ENCODE assay signal across 10 cellular contexts in the genomic region with DNA sequence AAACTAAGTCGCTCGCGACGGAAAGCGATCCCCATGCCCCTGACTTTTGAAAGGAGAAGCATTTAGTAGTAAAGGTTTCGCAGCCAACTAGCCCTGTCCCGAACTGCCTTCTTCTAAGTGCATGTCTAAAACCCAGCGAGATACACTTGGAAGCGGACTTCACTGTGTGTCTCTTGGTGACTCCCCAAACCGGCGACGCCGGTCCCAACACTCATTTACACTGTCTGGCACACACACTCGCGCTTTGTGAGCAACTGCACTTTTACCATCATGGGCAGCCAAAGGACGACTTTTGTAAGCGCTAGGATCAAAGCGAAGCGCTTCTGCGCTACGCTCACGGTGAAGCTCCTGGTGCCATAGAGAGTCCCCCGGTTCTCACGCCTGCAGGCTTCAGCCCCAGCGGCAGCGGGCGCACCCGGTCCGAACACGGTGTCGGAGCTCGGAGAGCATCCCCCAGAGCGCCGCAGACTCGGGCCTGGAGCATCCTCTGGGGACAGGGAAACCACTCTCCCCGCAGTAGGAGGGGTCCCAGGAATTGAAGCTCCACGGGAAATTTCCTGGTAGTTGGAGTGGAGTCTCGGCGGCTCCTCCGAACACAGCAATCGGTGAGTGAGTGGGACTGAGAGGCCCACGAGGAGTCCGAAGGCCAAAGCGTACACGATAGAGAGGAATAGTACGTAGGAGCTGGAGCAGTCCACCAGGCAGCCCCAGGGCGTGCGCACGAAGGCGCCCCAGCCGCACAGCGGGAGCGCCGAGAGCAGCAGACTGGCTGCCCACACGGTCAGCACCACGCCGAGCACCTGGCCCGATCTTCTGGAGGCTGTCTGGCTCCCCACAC. TPM values are rescaled to one million over a fixed set of nuclear protein-coding genes. Genes with fewer than 3 reads are reported as not detected.
A peak's percentile ranks its signal among the peaks of the same experiment; 100 is the strongest.
DNase-seq lines count a peak whose midpoint lies in the region; TF ChIP-seq lines count a peak whose summit lies in the region.
"Had no signal": no experiment of that assay in that cellular context is flagged by ENCODE, and none has a peak within 500 bp of the region (broad histone marks: within the 10 kb centered on the region; RNA-seq: fewer than 3 reads in every experiment).

No MANE protein-coding gene starts in this region.

- DNase-seq in NCI-H82 (lab: John Stamatoyannopoulos, UW) (peak; percentile 60), NCI-H82 treated with DMSO at 0.1 percent for 48 hours (lab: John Stamatoyannopoulos, UW; ENCODE audit: unreplicated experiment) (no peak), mammary epithelial cell (no peak), mesenchymal stem cell (no peak), tibial nerve (ENCODE audit: low spot score in 2 of 2) (no peak), middle frontal gyrus (ENCODE audit: extremely low spot score, low spot score) (no peak)
- DNase-seq in activated naive CD4-positive, alpha-beta T cell treated with anti-CD3 and anti-CD28 coated beads for 36 hours, result no peak
- no peak for DNase-seq in activated naive CD4-positive, alpha-beta T cell treated with Interleukin-2 at 50 U/mL for 16 hours
- DNase-seq: activated T-cell treated with anti-CD3 and anti-CD28 coated beads, Interleukin-2, amount 50 U/mL, for 4 hours had no signal

- intact Hi-C loops in mammary epithelial cell (cut with micrococcal nuclease), result no loop called here
- intact Hi-C loops in activated naive CD4-positive, alpha-beta T cell treated with anti-CD3 and anti-CD28 coated beads for 36 hours (cut with micrococcal nuclease), result no loop called here

- no peak overlapping the region for H3K4me3 Mint-ChIP-seq in activated naive CD4-positive, alpha-beta T cell treated with anti-CD3 and anti-CD28 coated beads for 36 hours
- H3K4me3 Mint-ChIP-seq: activated T-cell treated with anti-CD3 and anti-CD28 coated beads, Interleukin-2, amount 50 U/mL, for 4 hours had no signal

- H3K4me3 ChIP-seq in mammary epithelial cell (replicated peaks in 1 of 3; ENCODE audit: insufficient read depth in 1 of 3, low read depth in 2 of 3, low read length in 3 of 3), result peak overlapping the region in 1 of 3 experiments; percentile 9
- peak overlapping the region in 1 of 2 experiments; percentile 76 for H3K4me3 ChIP-seq in mesenchymal stem cell (ENCODE audit: insufficient read depth in 1 of 2, low read depth in 1 of 2, low read length in 2 of 2)
- peak overlapping the region in 3 of 4 donors; percentile 13 to 40 (median 26) for H3K4me3 ChIP-seq in tibial nerve

- CTCF ChIA-PET in mammary epithelial cell (lab: Charles Lee; ENCODE audit: low non-redundant PET), result no interaction called here
- CTCF ChIA-PET in activated naive CD4-positive, alpha-beta T cell treated with anti-CD3 and anti-CD28 coated beads for 36 hours (lab: Charles Lee), result no interaction called here

- no peaks in the 10 kb centered on the region for H3K36me3 Mint-ChIP-seq in activated naive CD4-positive, alpha-beta T cell treated with anti-CD3 and anti-CD28 coated beads for 36 hours (ENCODE audit: low read depth)

- H3K27ac Mint-ChIP-seq in activated naive CD4-positive, alpha-beta T cell treated with anti-CD3 and anti-CD28 coated beads for 36 hours, result no peak overlapping the region

- TF ChIP-seq CTCF in mammary epithelial cell (conservative IDR thresholded peaks at IDR 0.05 in 1 of 2, IDR thresholded peaks at IDR 0.05 in 1 of 2; ENCODE audit: extremely low read depth in 1 of 2, insufficient read depth in 1 of 2, low read depth in 1 of 2, low read length in 2 of 2) (no peak), tibial nerve (IDR thresholded peaks at IDR 0.05) (no peak)

- TF ChIP-seq POLR2A in tibial nerve (IDR thresholded peaks at IDR 0.05), result no peak

- H3K4me1 Mint-ChIP-seq in activated naive CD4-positive, alpha-beta T cell treated with anti-CD3 and anti-CD28 coated beads for 36 hours (ENCODE audit: low read depth), result no peaks in the 10 kb centered on the region

- H3K14ac ChIP-seq in mesenchymal stem cell (ENCODE audit: low read length in 2 of 2), result no peak overlapping the region

- TF ChIP-seq EP300 in tibial nerve (IDR thresholded peaks at IDR 0.05), result no peak

- no peaks in the 10 kb centered on the region for H3K9me3 Mint-ChIP-seq in activated naive CD4-positive, alpha-beta T cell treated with anti-CD3 and anti-CD28 coated beads for 36 hours
- H3K9me3 Mint-ChIP-seq: activated T-cell treated with anti-CD3 and anti-CD28 coated beads, Interleukin-2, amount 50 U/mL, for 4 hours had no signal

- H2AK5ac ChIP-seq in mesenchymal stem cell (ENCODE audit: low read length, severe bottlenecking), result no peak overlapping the region

- peak overlapping the region; percentile 28 for H4K91ac ChIP-seq in mesenchymal stem cell (ENCODE audit: low read length)

- no peak overlapping the region for H2BK12ac ChIP-seq in mesenchymal stem cell (ENCODE audit: low read length in 2 of 2)

- H2BK120ac ChIP-seq in mesenchymal stem cell (ENCODE audit: low read depth, low read length), result no peak overlapping the region

- no peak overlapping the region for H2BK5ac ChIP-seq in mesenchymal stem cell (ENCODE audit: low read depth, low read length, poor library complexity, severe bottlenecking)

- no peak overlapping the region for H3K4ac ChIP-seq in mesenchymal stem cell (ENCODE audit: low read depth in 1 of 2, low read length in 2 of 2)

- no peak overlapping the region for H3K27ac ChIP-seq in mammary epithelial cell (ENCODE audit: insufficient read depth, low read depth, low read length)
- no peak overlapping the region for H3K27ac ChIP-seq in mesenchymal stem cell (ENCODE audit: low read length, poor library complexity, severe bottlenecking)
- H3K27ac ChIP-seq in tibial nerve, result no peak overlapping the region

- H3K79me2 ChIP-seq in mammary epithelial cell (ENCODE audit: insufficient read depth, low read length), result no peaks in the 10 kb centered on the region

- no peak overlapping the region for H2BK15ac ChIP-seq in mesenchymal stem cell (ENCODE audit: low read depth, poor library complexity, severe bottlenecking)

- H3K27me3 Mint-ChIP-seq in activated naive CD4-positive, alpha-beta T cell treated with anti-CD3 and anti-CD28 coated beads for 36 hours (ENCODE audit: low read depth), result peaks cover 46% of the 10 kb centered on the region

- peak overlapping the region; percentile 27 for H2AFZ ChIP-seq in mammary epithelial cell (ENCODE audit: low read depth, low read length)
- no peak overlapping the region for H2AFZ ChIP-seq in mesenchymal stem cell (ENCODE audit: low read depth, low read length)

- H3K9me3 ChIP-seq in mammary epithelial cell (replicated peaks; ENCODE audit: insufficient read depth, low read length) (no peaks in the 10 kb centered on the region), mesenchymal stem cell (ENCODE audit: control insufficient read depth, low read length) (no peaks in the 10 kb centered on the region), tibial nerve (no peaks in the 10 kb centered on the region)

- no peaks in the 10 kb centered on the region for H3K79me1 ChIP-seq in mesenchymal stem cell (replicated peaks; ENCODE audit: low read length, poor library complexity, severe bottlenecking)

- no peak overlapping the region for H4K8ac ChIP-seq in mesenchymal stem cell (ENCODE audit: low read length)

- no peaks in the 10 kb centered on the region for H3K36me3 ChIP-seq in mammary epithelial cell (ENCODE audit: insufficient read depth, low read length)
- H3K36me3 ChIP-seq in mesenchymal stem cell (ENCODE audit: control insufficient read depth in 1 of 2, insufficient read depth in 2 of 2, low read depth in 1 of 2, low read length in 2 of 2), result no peaks in the 10 kb centered on the region
- no peaks in the 10 kb centered on the region for H3K36me3 ChIP-seq in tibial nerve

- no peaks in the 10 kb centered on the region for H4K20me1 ChIP-seq in mammary epithelial cell (ENCODE audit: insufficient read depth, low read length)

- 6% methylated on average over 45 of the region's 58 CpGs for WGBS in mammary epithelial cell (ENCODE audit: low coverage, missing lambda C conversion rate)
- WGBS in mesenchymal stem cell, result 5% methylated on average over 58 of the region's 58 CpGs
- 2 to 5% methylated on average over 42 to 53 of the region's 58 CpGs for WGBS in tibial nerve, 2 donors

- H3K23ac ChIP-seq in mesenchymal stem cell (ENCODE audit: low read length in 2 of 2), result peak overlapping the region in 1 of 2 experiments; percentile 42

- H3K4me2 ChIP-seq in mammary epithelial cell (ENCODE audit: insufficient read depth, low read depth, low read length) (peak overlapping the region; percentile 61), mesenchymal stem cell (ENCODE audit: low read length, poor library complexity, severe bottlenecking) (peak overlapping the region; percentile 47)

- no peak overlapping the region for H3K18ac ChIP-seq in mesenchymal stem cell (ENCODE audit: low read depth in 1 of 2, low read length in 2 of 2)

- H3K9ac ChIP-seq in mammary epithelial cell (ENCODE audit: insufficient read depth, low read length) (no peak overlapping the region), mesenchymal stem cell (ENCODE audit: low read length) (no peak overlapping the region)

- H3K4me1 ChIP-seq in mammary epithelial cell (ENCODE audit: insufficient read depth, low read length) (peaks cover 6% of the 10 kb centered on the region), mesenchymal stem cell (ENCODE audit: control insufficient read depth, insufficient read depth, low read depth, low read length) (peaks cover 8% of the 10 kb centered on the region), tibial nerve (peaks cover 0 to 14% (median 0%) of the 10 kb centered on the region in 4 donors)

- in situ Hi-C loops in mammary epithelial cell (cut with MboI; ENCODE audit: low sequenced_read_pairs in 2 of 2), result no loop called here

- no TSS peak for BruUV-seq in mammary epithelial cell (replicated peaks; lab: Mats Ljungman, UMichigan)

- H3K27me3 ChIP-seq in mammary epithelial cell (ENCODE audit: insufficient read depth, low read length), result peaks cover 21% of the 10 kb centered on the region
- peaks cover 35 to 45% of the 10 kb centered on the region in 2 experiments for H3K27me3 ChIP-seq in mesenchymal stem cell (ENCODE audit: control insufficient read depth in 1 of 2, insufficient read depth in 1 of 2, low read length in 2 of 2)
- H3K27me3 ChIP-seq in tibial nerve, result peaks cover 0 to 26% of the 10 kb centered on the region in 2 donors

- dilution Hi-C loops in mammary epithelial cell (cut with HindIII; ENCODE audit: low sequenced_read_pairs), result no loop called here

RNA-seq across cellular contexts. Expression of gene GPR149, which starts 1.4 kb away (rescaled TPM):
- not detected for total RNA-seq in mammary epithelial cell
- polyA plus RNA-seq in mammary epithelial cell, result not detected
- polyA minus RNA-seq in mammary epithelial cell, result not detected
- not detected for polyA plus RNA-seq in mesenchymal stem cell (2013, experiment 1 of 2)
- polyA plus RNA-seq in mesenchymal stem cell (2013, experiment 2 of 2), result not detected
- not detected for total RNA-seq in tibial nerve
- not detected for total RNA-seq in activated naive CD4-positive, alpha-beta T cell treated with anti-CD3 and anti-CD28 coated beads for 36 hours
- total RNA-seq: activated T-cell treated with anti-CD3 and anti-CD28 coated beads, Interleukin-2, amount 50 U/mL, for 4 hours had no signal
- polyA plus RNA-seq: BJ had no signal
